4 cellular contexts compared by ENCODE assay signal in the genomic region with DNA sequence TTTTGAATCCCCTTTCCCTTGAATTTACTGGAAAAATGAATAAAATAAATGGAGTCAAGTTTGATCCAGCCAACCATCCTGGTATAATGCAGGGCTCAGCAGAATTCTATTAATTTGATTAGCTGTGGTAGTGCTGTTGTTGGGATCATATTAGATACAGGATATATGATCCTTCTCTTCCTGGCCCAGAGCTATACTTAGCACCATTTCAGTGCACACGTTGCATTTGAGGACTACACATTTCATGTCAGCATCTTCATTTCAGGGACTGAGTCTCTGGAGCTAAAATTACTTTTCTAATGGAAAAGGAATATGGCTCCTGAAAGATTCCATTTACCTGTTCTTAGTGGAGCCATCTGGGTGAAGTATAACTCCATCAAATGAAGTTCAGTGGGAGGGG.
"Had no signal": no experiment of that assay in that cellular context is flagged by ENCODE, and none has a peak within 500 bp of the region (broad histone marks: within the 10 kb centered on the region; RNA-seq: fewer than 3 reads in every experiment).

No MANE protein-coding gene starts in this region.

- H3K27ac ChIP-seq: HL-60 had no signal

- ATAC-seq: HepG2, K562 had no signal

- DNase-seq: IMR-90 had no signal

- H3K4me3 ChIP-seq: K562 had no signal
